2 cellular contexts compared by ENCODE assay signal in genomic region chr16:11358531-11358930, GRCh38.
TF ChIP-seq lines count a peak whose summit lies in the region.

No MANE protein-coding gene starts in this region.

TF ChIP-seq in IMR-90, 13 proteins besides CTCF, POLR2A, EP300 and RAD21:
- TF ChIP-seq MXI1 (IDR thresholded peaks at IDR 0.05; ENCODE audit: borderline replicate concordance, low read depth, low read length) (no peak), CHD1 (IDR thresholded peaks at IDR 0.05; ENCODE audit: low read depth, low read length) (no peak), ELK1 (IDR thresholded peaks at IDR 0.05; ENCODE audit: borderline replicate concordance, low read depth, low read length) (no peak), NFE2L2 (IDR thresholded peaks at IDR 0.05; ENCODE audit: low read depth, low read length) (no peak), RFX5 (IDR thresholded peaks at IDR 0.05; ENCODE audit: low read depth, low read length) (no peak), USF2 (IDR thresholded peaks at IDR 0.05; ENCODE audit: low read depth, low read length) (no peak), RCOR1 (IDR thresholded peaks at IDR 0.05; ENCODE audit: insufficient replicate concordance, low read length) (no peak), MAFK (IDR thresholded peaks at IDR 0.05; ENCODE audit: low read depth, low read length) (no peak), MAZ (IDR thresholded peaks at IDR 0.05; ENCODE audit: borderline replicate concordance, low read depth, low read length) (no peak), CEBPB (IDR thresholded peaks at IDR 0.05; ENCODE audit: low read depth, low read length) (no peak), BHLHE40 (IDR thresholded peaks at IDR 0.05; ENCODE audit: low read depth, low read length) (no peak), SMC3 (IDR thresholded peaks at IDR 0.05; ENCODE audit: low read depth, low read length) (no peak), FOS (IDR thresholded peaks at IDR 0.05; ENCODE audit: low read depth, low read length) (no peak)

TF ChIP-seq in H1, 55 proteins besides CTCF, POLR2A, EP300 and RAD21:
- TF ChIP-seq RXRA (IDR thresholded peaks at IDR 0.05; ENCODE audit: insufficient read depth, low read depth, low read length) (no peak), ZNF274 (IDR thresholded peaks at IDR 0.05; ENCODE audit: borderline replicate concordance, extremely low read depth, low read length) (no peak), JUN (IDR thresholded peaks at IDR 0.05; ENCODE audit: low read depth, low read length) (no peak), CHD7 (IDR thresholded peaks at IDR 0.05; ENCODE audit: insufficient replicate concordance, low read length) (no peak), SP4 (IDR thresholded peaks at IDR 0.05; ENCODE audit: low read length) (no peak), KDM4A (IDR thresholded peaks at IDR 0.05; ENCODE audit: low read depth, low read length, severe bottlenecking) (no peak), TBP (IDR thresholded peaks at IDR 0.05; ENCODE audit: low read depth, low read length) (no peak), CTBP2 (IDR thresholded peaks at IDR 0.05; ENCODE audit: borderline replicate concordance, insufficient read depth, insufficient read length, low read length) (no peak), SP2 (IDR thresholded peaks at IDR 0.05; ENCODE audit: low read length) (no peak), SAP30 (IDR thresholded peaks at IDR 0.05; ENCODE audit: insufficient read depth, insufficient replicate concordance, low read length) (no peak), EZH2 (IDR thresholded peaks at IDR 0.05; ENCODE audit: low read depth, low read length, severe bottlenecking) (no peak), CREB1 (IDR thresholded peaks at IDR 0.05) (no peak), NANOG (IDR thresholded peaks at IDR 0.05; ENCODE audit: insufficient read depth, low read depth, low read length, poor library complexity, severe bottlenecking) (no peak), ASH2L (IDR thresholded peaks at IDR 0.05; ENCODE audit: low read length) (no peak)
